Comparison of ENCODE assay signal across 8 cellular contexts in genomic region chr10:78047314-78047891, GRCh38. TPM values are rescaled to one million over a fixed set of nuclear protein-coding genes. Genes with fewer than 3 reads are reported as not detected.
DNase-seq lines count a peak whose midpoint lies in the region; ATAC-seq, FAIRE-seq and TF ChIP-seq lines count a peak whose summit lies in the region.

No MANE protein-coding gene starts in this region.

- no peak overlapping the region for H3K9ac ChIP-seq in astrocyte (ENCODE audit: low read length)

- H3K4me2 ChIP-seq in astrocyte (ENCODE audit: low read length), result peak overlapping the region; percentile 63
- peak overlapping the region; percentile 40 for H3K4me2 ChIP-seq in hepatocyte

- H3K9me3 Mint-ChIP-seq in astrocyte (ENCODE audit: unreplicated experiment), result no peaks in the 10 kb centered on the region

- H3K4me3 Mint-ChIP-seq in astrocyte (ENCODE audit: unreplicated experiment), result no peak overlapping the region

- H3K4me3 ChIP-seq in H7 (ENCODE audit: insufficient read depth, low read depth, low read length), result no peak overlapping the region
- no peak overlapping the region for H3K4me3 ChIP-seq in astrocyte (ENCODE audit: insufficient read depth, low read depth, low read length)
- no peak overlapping the region for H3K4me3 ChIP-seq in hepatocyte
- H3K4me3 ChIP-seq in small intestine (ENCODE audit: low read depth in 1 of 2, low read length in 2 of 2), result no peak overlapping the region

- no peaks in the 10 kb centered on the region for H3K9me3 ChIP-seq in astrocyte (ENCODE audit: insufficient read depth, low read depth, low read length)
- H3K9me3 ChIP-seq in hepatocyte (ENCODE audit: low read depth), result no peaks in the 10 kb centered on the region
- no peaks in the 10 kb centered on the region for H3K9me3 ChIP-seq in small intestine (ENCODE audit: control insufficient read depth, low read depth)

- H3K79me2 ChIP-seq in astrocyte (ENCODE audit: insufficient read depth, low read length) (no peaks in the 10 kb centered on the region), hepatocyte (no peaks in the 10 kb centered on the region)

- TF ChIP-seq CTCF in astrocyte (IDR thresholded peaks at IDR 0.05; ENCODE audit: insufficient read depth, low read depth, low read length) (peak; percentile 96), hepatocyte (IDR thresholded peaks at IDR 0.05; ENCODE audit: poor library complexity) (peak; percentile 95)

- H3K27me3 ChIP-seq in H7 (ENCODE audit: control insufficient read depth, insufficient read depth, low read length), result no peaks in the 10 kb centered on the region
- H3K27me3 ChIP-seq in astrocyte (ENCODE audit: insufficient read depth, low read length), result no peaks in the 10 kb centered on the region
- H3K27me3 ChIP-seq in hepatocyte, result no peaks in the 10 kb centered on the region
- no peaks in the 10 kb centered on the region for H3K27me3 ChIP-seq in small intestine (ENCODE audit: control insufficient read depth in 2 of 2, insufficient read depth in 2 of 2, low read length in 2 of 2)

- H3K27ac ChIP-seq in astrocyte (ENCODE audit: low read depth, low read length), result no peak overlapping the region
- peak overlapping the region; percentile 22 for H3K27ac ChIP-seq in hepatocyte
- no peak overlapping the region for H3K27ac ChIP-seq in small intestine (ENCODE audit: low read depth in 1 of 2, low read length in 1 of 2)

- no peaks in the 10 kb centered on the region for H3K9me2 ChIP-seq in hepatocyte (replicated peaks; ENCODE audit: insufficient read depth)

- WGBS in hepatocyte (ENCODE audit: low lambda C conversion rate, missing lambda C conversion rate), result 22% methylated on average over 13 of the region's 13 CpGs
- 22 to 28% (median 25%) methylated on average over 13 of the region's 13 CpGs for WGBS in small intestine, 3 donors

- peaks cover 5% of the 10 kb centered on the region for H3K27me3 Mint-ChIP-seq in astrocyte (ENCODE audit: low read depth, unreplicated experiment)

- FAIRE-seq in astrocyte (lab: Jason Lieb, UNC) (no peak), small intestine (lab: Jason Lieb, UNC) (no peak)

- peaks cover 14% of the 10 kb centered on the region for H3K4me1 ChIP-seq in astrocyte (ENCODE audit: insufficient read depth, low read length)
- peaks cover 19% of the 10 kb centered on the region for H3K4me1 ChIP-seq in hepatocyte (ENCODE audit: insufficient read depth)
- no peaks in the 10 kb centered on the region for H3K4me1 ChIP-seq in small intestine (ENCODE audit: control insufficient read depth in 2 of 2, insufficient read depth in 1 of 2, low read depth in 1 of 2, low read length in 1 of 2)

- peaks cover 28% of the 10 kb centered on the region for H3K4me1 Mint-ChIP-seq in astrocyte (ENCODE audit: low read depth, unreplicated experiment)

- H3K27ac Mint-ChIP-seq in astrocyte (ENCODE audit: unreplicated experiment), result no peak overlapping the region

- H3K36me3 Mint-ChIP-seq in astrocyte (ENCODE audit: low read depth, unreplicated experiment), result peaks cover 27% of the 10 kb centered on the region

- peak; percentile 75 for DNase-seq in DMS114 treated with DMSO at 0.1 percent for 48 hours (lab: John Stamatoyannopoulos, UW; ENCODE audit: unreplicated experiment)
- DNase-seq in H7, result peak; percentile 73
- DNase-seq in NCI-H1694 (lab: John Stamatoyannopoulos, UW), result peak; percentile 90
- peak; percentile 78 for DNase-seq in T1000 (lab: John Stamatoyannopoulos, UW)
- peak; percentile 63 for DNase-seq in astrocyte (ENCODE audit: low read depth)
- peak; percentile 94 for DNase-seq in hepatocyte (ENCODE audit: low spot score)
- DNase-seq in small intestine, result peak; percentile 76

- no peak for ATAC-seq in GM21528 (IDR thresholded peaks at IDR 0.05; ENCODE audit: low FRiP score, unreplicated experiment)

- H3K36me3 ChIP-seq in H7 (replicated peaks; ENCODE audit: control insufficient read depth, insufficient read depth, low read length), result peaks cover 7% of the 10 kb centered on the region
- peaks cover 4% of the 10 kb centered on the region for H3K36me3 ChIP-seq in astrocyte (ENCODE audit: insufficient read depth, low read length)
- no peaks in the 10 kb centered on the region for H3K36me3 ChIP-seq in hepatocyte (replicated peaks; ENCODE audit: insufficient read depth, low read depth)
- no peaks in the 10 kb centered on the region for H3K36me3 ChIP-seq in small intestine (ENCODE audit: control insufficient read depth in 2 of 2, insufficient read depth in 2 of 2, low read length in 2 of 2)

- H2AFZ ChIP-seq in astrocyte (ENCODE audit: low read depth, low read length) (no peak overlapping the region), hepatocyte (no peak overlapping the region)

- H4K20me1 ChIP-seq in astrocyte (ENCODE audit: insufficient read depth, low read length) (peaks cover 23% of the 10 kb centered on the region), hepatocyte (ENCODE audit: insufficient read depth, poor library complexity, severe bottlenecking) (no peaks in the 10 kb centered on the region)

RNA-seq across cellular contexts. Expression of gene RPS24, which starts 13.7 kb away (rescaled TPM):
- 1,301 and 1,944 TPM in 2 replicates for total RNA-seq in H7 (2014; rRNA removed; shearing (Covaris generic))
- 1,230 and 1,331 TPM in 2 replicates for total RNA-seq in astrocyte
- 2,225 and 2,372 TPM in 2 replicates for total RNA-seq in hepatocyte
- 391 and 461 TPM in 2 replicates for polyA plus RNA-seq in hepatocyte
- polyA plus RNA-seq in small intestine, result 1,000 to 10,000 TPM; 3,318 to 7,694 (median 4,799) TPM

RNA-seq across cellular contexts. Expression of gene POLR3A, which starts 18.1 kb away (rescaled TPM):
- total RNA-seq in H7 (2014; rRNA removed; shearing (Covaris generic)), result 12.3 and 14.3 TPM in 2 replicates
- 28.8 and 31.4 TPM in 2 replicates for total RNA-seq in astrocyte
- total RNA-seq in hepatocyte, result 9.8 and 10.8 TPM in 2 replicates
- 8.0 and 8.7 TPM in 2 replicates for polyA plus RNA-seq in hepatocyte
- 1 to 10 TPM; 4.3 to 6.5 (median 6.3) TPM for polyA plus RNA-seq in small intestine
